1 cellular context compared by ENCODE assay signal in the genomic region with DNA sequence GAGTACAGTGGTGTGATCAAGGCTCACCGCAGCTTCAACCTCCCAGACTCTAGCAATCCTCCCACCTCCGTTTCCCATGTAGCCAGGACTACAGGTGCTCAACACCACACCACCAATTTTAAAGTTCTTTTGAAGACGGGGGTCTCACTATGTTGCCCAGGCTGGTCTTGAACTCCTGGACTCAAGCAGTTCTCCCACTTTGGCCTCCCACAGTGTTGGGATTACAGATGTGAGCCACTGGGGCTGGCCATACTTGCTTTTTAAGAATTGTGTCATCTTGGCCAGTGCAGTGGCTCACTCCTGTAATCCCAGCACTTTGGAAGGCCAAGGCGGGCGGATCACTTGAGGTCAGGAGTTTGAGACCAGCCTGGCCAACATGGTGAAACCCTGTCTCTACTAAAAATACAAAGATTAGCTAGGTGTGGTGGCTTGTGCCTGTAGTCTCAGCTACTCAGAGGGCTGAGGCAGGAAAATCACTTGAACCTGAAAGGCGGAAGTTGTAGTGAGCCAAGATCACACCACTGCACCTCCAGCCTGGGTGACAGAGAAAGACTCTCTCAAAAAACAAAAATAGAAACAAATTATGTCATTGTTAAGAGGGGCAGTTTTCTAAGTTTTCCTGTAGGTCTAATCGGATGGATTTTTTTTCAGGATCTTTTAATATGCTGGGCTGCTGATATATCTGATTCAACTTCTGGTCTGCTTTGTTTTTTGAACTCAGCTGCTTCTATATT.
TF ChIP-seq lines count a peak whose summit lies in the region.

No MANE protein-coding gene starts in this region.

TF ChIP-seq in HepG2, 621 proteins besides CTCF, POLR2A, EP300 and RAD21:
- TF ChIP-seq PPARG (CRISPR knock-in tag; conservative IDR thresholded peaks at IDR 0.05) (no peak), ZNF121 (CRISPR knock-in tag; IDR thresholded peaks at IDR 0.05) (peak; percentile 52), ZNF563 (CRISPR knock-in tag; IDR thresholded peaks at IDR 0.05) (no peak), MAF1 (CRISPR knock-in tag; IDR thresholded peaks at IDR 0.05; ENCODE audit: borderline replicate concordance) (no peak), SRSF1 (optimal IDR thresholded peaks at IDR 0.05; ENCODE audit: low read depth, low read length) (no peak)
- TF ChIP-seq, protein P1, sequence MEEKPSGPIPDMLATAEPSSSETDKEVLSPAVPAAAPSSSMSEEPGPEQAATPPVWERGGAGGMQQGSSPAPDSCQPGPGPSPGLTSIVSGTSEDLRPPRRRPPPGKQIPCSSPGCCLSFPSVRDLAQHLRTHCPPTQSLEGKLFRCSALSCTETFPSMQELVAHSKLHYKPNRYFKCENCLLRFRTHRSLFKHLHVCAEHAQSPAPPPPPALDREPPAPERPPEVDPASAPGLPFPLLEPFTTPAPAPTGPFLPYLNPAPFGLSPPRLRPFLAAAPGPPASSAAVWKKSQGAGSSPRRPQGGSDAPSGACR (CRISPR knock-in tag; IDR thresholded peaks at IDR 0.05), result no peak
- TF ChIP-seq, protein P2, sequence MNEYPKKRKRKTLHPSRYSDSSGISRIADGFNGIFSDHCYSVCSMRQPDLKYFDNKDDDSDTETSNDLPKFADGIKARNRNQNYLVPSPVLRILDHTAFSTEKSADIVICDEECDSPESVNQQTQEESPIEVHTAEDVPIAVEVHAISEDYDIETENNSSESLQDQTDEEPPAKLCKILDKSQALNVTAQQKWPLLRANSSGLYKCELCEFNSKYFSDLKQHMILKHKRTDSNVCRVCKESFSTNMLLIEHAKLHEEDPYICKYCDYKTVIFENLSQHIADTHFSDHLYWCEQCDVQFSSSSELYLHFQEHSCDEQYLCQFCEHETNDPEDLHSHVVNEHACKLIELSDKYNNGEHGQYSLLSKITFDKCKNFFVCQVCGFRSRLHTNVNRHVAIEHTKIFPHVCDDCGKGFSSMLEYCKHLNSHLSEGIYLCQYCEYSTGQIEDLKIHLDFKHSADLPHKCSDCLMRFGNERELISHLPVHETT (CRISPR knock-in tag; conservative IDR thresholded peaks at IDR 0.05), result no peak
